19 cellular contexts compared by ENCODE assay signal in the genomic region with DNA sequence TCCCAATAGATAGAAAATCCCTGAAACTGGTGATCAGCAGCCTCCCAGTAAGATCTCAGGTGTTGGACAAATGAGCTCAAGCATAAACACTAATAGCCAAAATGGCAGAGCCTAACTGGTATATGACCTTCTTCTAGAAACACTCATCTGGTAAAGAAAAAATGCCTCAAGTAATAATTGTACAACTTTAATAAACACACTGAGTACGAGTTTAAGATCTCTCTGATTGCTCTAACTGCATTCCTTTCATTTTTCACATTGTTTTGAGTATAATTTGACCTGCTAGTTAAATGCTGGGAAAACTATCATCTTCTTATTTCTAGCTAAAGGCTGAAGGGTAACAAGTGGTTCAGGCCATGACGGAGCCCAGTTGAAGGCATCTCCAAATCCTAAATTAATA.
DNase-seq lines count a peak whose midpoint lies in the region; ATAC-seq and TF ChIP-seq lines count a peak whose summit lies in the region.
"Had no signal": no experiment of that assay in that cellular context is flagged by ENCODE, and none has a peak within 500 bp of the region (broad histone marks: within the 10 kb centered on the region; RNA-seq: fewer than 3 reads in every experiment).

No MANE protein-coding gene starts in this region.

- DNase-seq in SK-N-SH (no peak), fibroblast of peridontal ligament (ENCODE audit: extremely low read depth) (peak; percentile 62), renal cortical epithelial cell (ENCODE audit: low read depth) (peak; percentile 76), middle frontal gyrus (ENCODE audit: extremely low spot score, low spot score) (no peak), posterior cingulate gyrus (no peak), hepatocyte (ENCODE audit: low spot score) (no peak)
- DNase-seq: CD8-positive, alpha-beta memory T cell; DMS79 treated with DMSO at 0.1 percent for 48 hours; GF-D8; KG1; NCI-H1048; NCI-H2081 treated with DMSO at 0.1 percent for 48 hours; NCI-H524 had no signal

- no peak overlapping the region for H2AFZ ChIP-seq in SK-N-SH (ENCODE audit: low read depth)
- peak overlapping the region; percentile 52 for H2AFZ ChIP-seq in SU-DHL-6 (ENCODE audit: low read depth, low read length, severe bottlenecking)
- H2AFZ ChIP-seq in hepatocyte: no peak overlapping the region

- H3K4me3 ChIP-seq in SK-N-SH (ENCODE audit: low read depth in 2 of 2, low read length in 1 of 2) (no peak overlapping the region), SU-DHL-6 (ENCODE audit: insufficient read depth, low read length, poor library complexity, severe bottlenecking) (no peak overlapping the region), hepatocyte (no peak overlapping the region)
- H3K4me3 ChIP-seq: BLaER1 treated with 17β-estradiol and CSF1 and Interleukin-3, amounts not matched to agents 10 nM and 100 nM had no signal

- intact Hi-C loops in posterior cingulate gyrus (cut with DNase I): no loop called here

- no peak overlapping the region for H3K4me2 ChIP-seq in SK-N-SH
- no peak overlapping the region for H3K4me2 ChIP-seq in SU-DHL-6 (ENCODE audit: low read depth, low read length, poor library complexity, severe bottlenecking)
- no peak overlapping the region for H3K4me2 ChIP-seq in hepatocyte
- H3K4me2 ChIP-seq: BLaER1 treated with 17β-estradiol and CSF1 and Interleukin-3, amounts not matched to agents 10 nM and 100 nM had no signal

- TF ChIP-seq EP300 in SK-N-SH (IDR thresholded peaks at IDR 0.05; ENCODE audit: borderline replicate concordance in 1 of 2, low read depth in 1 of 2, low read length in 1 of 2): no peak

- WGBS in SK-N-SH (ENCODE audit: low lambda C conversion rate): 43% methylated on average over 2 of the region's 2 CpGs
- 53% methylated on average over 2 of the region's 2 CpGs for WGBS in hepatocyte (ENCODE audit: low lambda C conversion rate, missing lambda C conversion rate)

- H3K9me3 ChIP-seq in SK-N-SH: no peaks in the 10 kb centered on the region
- H3K9me3 ChIP-seq in SU-DHL-6 (ENCODE audit: insufficient read depth, low read length): no peaks in the 10 kb centered on the region
- no peaks in the 10 kb centered on the region for H3K9me3 ChIP-seq in hepatocyte (ENCODE audit: low read depth)
- H3K9me3 ChIP-seq: BLaER1 treated with 17β-estradiol and CSF1 and Interleukin-3, amounts not matched to agents 10 nM and 100 nM had no signal

- CTCF ChIA-PET in SK-N-SH (lab: Yijun Ruan, JAX): no interaction called here

- H4K20me1 ChIP-seq in SK-N-SH (ENCODE audit: insufficient read depth) (no peaks in the 10 kb centered on the region), SU-DHL-6 (ENCODE audit: low read depth, low read length) (no peaks in the 10 kb centered on the region), hepatocyte (ENCODE audit: insufficient read depth, poor library complexity, severe bottlenecking) (no peaks in the 10 kb centered on the region)
- H4K20me1 ChIP-seq: BLaER1 treated with 17β-estradiol and CSF1 and Interleukin-3, amounts not matched to agents 10 nM and 100 nM had no signal

- H3K9me2 ChIP-seq in SK-N-SH (no peaks in the 10 kb centered on the region), SU-DHL-6 (replicated peaks; ENCODE audit: insufficient read depth, low read length) (no peaks in the 10 kb centered on the region), hepatocyte (replicated peaks; ENCODE audit: insufficient read depth) (no peaks in the 10 kb centered on the region)

- H3F3A ChIP-seq in SK-N-SH (replicated peaks; ENCODE audit: insufficient read depth) (no peaks in the 10 kb centered on the region), SU-DHL-6 (ENCODE audit: insufficient read depth) (no peaks in the 10 kb centered on the region)

- H3K9ac ChIP-seq in SK-N-SH: no peak overlapping the region
- H3K9ac ChIP-seq in SU-DHL-6 (ENCODE audit: low read length): no peak overlapping the region
- H3K9ac ChIP-seq: BLaER1 treated with 17β-estradiol and CSF1 and Interleukin-3, amounts not matched to agents 10 nM and 100 nM had no signal

- H3K27me3 ChIP-seq in SK-N-SH (ENCODE audit: insufficient read depth) (no peaks in the 10 kb centered on the region), SU-DHL-6 (ENCODE audit: low read length) (no peaks in the 10 kb centered on the region), hepatocyte (no peaks in the 10 kb centered on the region)
- H3K27me3 ChIP-seq: BLaER1 treated with 17β-estradiol and CSF1 and Interleukin-3, amounts not matched to agents 10 nM and 100 nM had no signal

- H3K27ac ChIP-seq in SK-N-SH (ENCODE audit: low read depth in 2 of 2, low read length in 1 of 2): no peak overlapping the region
- H3K27ac ChIP-seq in SU-DHL-6 (ENCODE audit: low read depth, low read length): no peak overlapping the region
- no peak overlapping the region for H3K27ac ChIP-seq in hepatocyte
- H3K27ac ChIP-seq: 22Rv1; BLaER1 treated with 17β-estradiol and CSF1 and Interleukin-3, amounts not matched to agents 10 nM and 100 nM had no signal

- H3K4me1 ChIP-seq in SK-N-SH (ENCODE audit: control insufficient read depth in 1 of 2, insufficient read depth in 2 of 2, low read depth in 1 of 2, low read length in 1 of 2) (no peaks in the 10 kb centered on the region), hepatocyte (ENCODE audit: insufficient read depth) (no peaks in the 10 kb centered on the region)
- H3K4me1 ChIP-seq: BLaER1 treated with 17β-estradiol and CSF1 and Interleukin-3, amounts not matched to agents 10 nM and 100 nM had no signal

- H3K79me2 ChIP-seq in SK-N-SH (ENCODE audit: insufficient read depth) (no peaks in the 10 kb centered on the region), SU-DHL-6 (ENCODE audit: insufficient read depth, low read length) (no peaks in the 10 kb centered on the region), hepatocyte (no peaks in the 10 kb centered on the region)

- TF ChIP-seq RAD21 in SK-N-SH (IDR thresholded peaks at IDR 0.05; ENCODE audit: low read length): no peak

- ATAC-seq in SK-N-SH treated with all-trans-retinoic acid at 6 μM for 48 hours: no peak
- ATAC-seq: Panc1, Right ventricle myocardium inferior had no signal

- TF ChIP-seq CTCF in SK-N-SH (IDR thresholded peaks at IDR 0.05) (no peak), SU-DHL-6 (IDR thresholded peaks at IDR 0.05; ENCODE audit: insufficient read depth, low read length, poor library complexity, severe bottlenecking) (no peak), hepatocyte (IDR thresholded peaks at IDR 0.05; ENCODE audit: poor library complexity) (no peak)

- H3K36me3 ChIP-seq in SK-N-SH (replicated peaks in 1 of 2; ENCODE audit: control insufficient read depth in 1 of 2, insufficient read depth in 2 of 2, low read length in 1 of 2) (no peaks in the 10 kb centered on the region), SU-DHL-6 (ENCODE audit: low read length) (no peaks in the 10 kb centered on the region), hepatocyte (replicated peaks; ENCODE audit: insufficient read depth, low read depth) (no peaks in the 10 kb centered on the region)
- H3K36me3 ChIP-seq: BLaER1 treated with 17β-estradiol and CSF1 and Interleukin-3, amounts not matched to agents 10 nM and 100 nM had no signal

- POLR2A ChIA-PET in SK-N-SH (lab: Yijun Ruan, JAX): no interaction called here

TF ChIP-seq in SK-N-SH treated with all-trans-retinoic acid at 6 μM for 48 hours, 23 proteins besides CTCF, POLR2A, EP300 and RAD21:
- TF ChIP-seq ZFP30 (CRISPR knock-in tag; IDR thresholded peaks at IDR 0.05) (no peak), ISL1 (CRISPR knock-in tag; IDR thresholded peaks at IDR 0.05) (peak; percentile 49; the same call in 1 of the 2 replicates)

TF ChIP-seq in SK-N-SH, 30 proteins besides CTCF, POLR2A, EP300 and RAD21:
- no peak for TF ChIP-seq MXI1 (IDR thresholded peaks at IDR 0.05; ENCODE audit: low read depth, low read length)
- TF ChIP-seq GATA2 (CRISPR knock-in tag; IDR thresholded peaks at IDR 0.05): no peak
- no peak for TF ChIP-seq ELF1 (IDR thresholded peaks at IDR 0.05)
- TF ChIP-seq POLR2AphosphoS5 (IDR thresholded peaks at IDR 0.05; ENCODE audit: low read depth, low read length): no peak
- TF ChIP-seq GABPA (IDR thresholded peaks at IDR 0.05; ENCODE audit: low read depth): no peak
- no peak for TF ChIP-seq TCF12 (IDR thresholded peaks at IDR 0.05)
- TF ChIP-seq SIN3A (IDR thresholded peaks at IDR 0.05; ENCODE audit: borderline replicate concordance, low read depth, low read length): no peak
- TF ChIP-seq NRF1 (IDR thresholded peaks at IDR 0.05; ENCODE audit: low read depth, low read length): no peak
- TF ChIP-seq USF2 (IDR thresholded peaks at IDR 0.05; ENCODE audit: borderline replicate concordance, low read depth, low read length): no peak
- TF ChIP-seq EZH2phosphoT487 (IDR thresholded peaks at IDR 0.05; ENCODE audit: borderline replicate concordance, low read depth): no peak
- no peak for TF ChIP-seq JUND (IDR thresholded peaks at IDR 0.05)
- no peak for TF ChIP-seq PBX3 (IDR thresholded peaks at IDR 0.05)
- no peak for TF ChIP-seq MAX (IDR thresholded peaks at IDR 0.05; ENCODE audit: low read depth)
- TF ChIP-seq RFX5 (IDR thresholded peaks at IDR 0.05; ENCODE audit: low read length): no peak

Comparison
In these comparisons a context has a peak if more than half of its experiments do, and no peak if none do; other contexts are left out.
1. DNase-seq: peak in fibroblast of peridontal ligament (single experiment) and renal cortical epithelial cell (single experiment); none in SK-N-SH (single experiment), middle frontal gyrus (single experiment), posterior cingulate gyrus (0 of 10) and hepatocyte (single experiment).